ENCODE assay signal across 8 cellular contexts in genomic region chr4:102344520-102344954, GRCh38. TPM values are rescaled to one million over a fixed set of nuclear protein-coding genes. Genes with fewer than 3 reads are reported as not detected.
DNase-seq lines count a peak whose midpoint lies in the region; ATAC-seq lines count a peak whose summit lies in the region.

No MANE protein-coding gene starts in this region.

- H3K4ac ChIP-seq in mesendoderm (ENCODE audit: low read depth, low read length), result peak overlapping the region; percentile 82

- peak overlapping the region; percentile 89 for H3K56ac ChIP-seq in mesendoderm (ENCODE audit: low read length)

- no CpG with 5 or more reads among the region's 48 CpGs for WGBS in mesendoderm (ENCODE audit: extremely low coverage, insufficient coverage, low lambda C conversion rate)

- H2BK5ac ChIP-seq in mesendoderm (ENCODE audit: low read length), result peak overlapping the region; percentile 69

- H2BK15ac ChIP-seq in mesendoderm (replicated peaks; ENCODE audit: low read depth), result no peak overlapping the region

- DNase-seq in NCI-H1417 (lab: John Stamatoyannopoulos, UW) (peak; percentile 59 to 83 (median 69)), NCI-H1417 treated with DMSO at 0.1 percent for 48 hours (lab: John Stamatoyannopoulos, UW) (no peak), NAMALWA (ENCODE audit: low spot score) (peak; percentile 84), mesendoderm (peak; percentile 89)
- peak; percentile 54 for DNase-seq in activated CD4-positive, alpha-beta T cell treated with anti-CD3 and anti-CD28 coated beads, Interleukin-2, amount 50 U/mL, for 4 hours
- DNase-seq in effector CD4-positive, alpha-beta T cell, result peak; percentile 60
- peak; percentile 60 to 68 for DNase-seq in stimulated activated CD8-positive, alpha-beta memory T cell treated with anti-CD3 and anti-CD28 coated beads, Interleukin-15, amount 100 ng/mL, for 48 hours (ENCODE audit: low read depth in 2 of 2)

- peaks cover 13% of the 10 kb centered on the region for H3K79me2 ChIP-seq in mesendoderm (ENCODE audit: control insufficient read depth, insufficient read depth, low read length)

- no peaks in the 10 kb centered on the region for H3K79me1 ChIP-seq in mesendoderm (ENCODE audit: low read length)

- H3K27me3 ChIP-seq in mesendoderm (ENCODE audit: insufficient read depth, low read length, poor library complexity), result no peaks in the 10 kb centered on the region

- H3K4me3 ChIP-seq in mesendoderm (ENCODE audit: low read length), result peak overlapping the region; percentile 47

- peak; percentile 47 for ATAC-seq in HG02571 (IDR thresholded peaks at IDR 0.05; ENCODE audit: unreplicated experiment)

- H3K27ac ChIP-seq in mesendoderm (ENCODE audit: low read depth, low read length), result peak overlapping the region; percentile 80

- H4K8ac ChIP-seq in mesendoderm (ENCODE audit: low read depth, low read length), result no peak overlapping the region

- H2BK120ac ChIP-seq in mesendoderm (ENCODE audit: low read depth, low read length), result no peak overlapping the region

- peak overlapping the region; percentile 74 for H3K9ac ChIP-seq in mesendoderm (ENCODE audit: low read length)

- H4K5ac ChIP-seq in mesendoderm (ENCODE audit: low read length), result no peak overlapping the region

- no peaks in the 10 kb centered on the region for H3K36me3 ChIP-seq in mesendoderm (ENCODE audit: control insufficient read depth, insufficient read depth, low read length)

- peak overlapping the region; percentile 58 for H3K4me2 ChIP-seq in mesendoderm (ENCODE audit: low read length)

- no peak overlapping the region for H2AK5ac ChIP-seq in mesendoderm (ENCODE audit: low read length)

- peak overlapping the region; percentile 48 for H3K23ac ChIP-seq in mesendoderm (ENCODE audit: low read length)

- peak overlapping the region; percentile 60 for H3K18ac ChIP-seq in mesendoderm (ENCODE audit: low read length)

- peaks cover 7% of the 10 kb centered on the region for H3K4me1 ChIP-seq in mesendoderm (ENCODE audit: control insufficient read depth, low read depth, low read length)

RNA-seq across cellular contexts. Expression of gene SLC39A8, which starts 0.7 kb away (rescaled TPM):
- polyA plus RNA-seq in mesendoderm (2013, experiment 1 of 2), result 99.2 TPM
- 97.9 TPM for polyA plus RNA-seq in mesendoderm (2013, experiment 2 of 2)
